15 cellular contexts compared by ENCODE assay signal in genomic region chr7:3892167-3892566, GRCh38.
"Had no signal": no experiment of that assay in that cellular context is flagged by ENCODE, and none has a peak within 500 bp of the region (broad histone marks: within the 10 kb centered on the region; RNA-seq: fewer than 3 reads in every experiment).

No MANE protein-coding gene starts in this region.

- H3K27ac ChIP-seq: dorsolateral prefrontal cortex, hepatocyte, prostate gland, right lobe of liver, testis had no signal

- H3K4me1 ChIP-seq: prostate gland, right lobe of liver, testis had no signal

- H3K4me1 Mint-ChIP-seq: memory B cell had no signal

- H3K9me3 ChIP-seq: prostate gland, right lobe of liver, testis had no signal

- H3K4me3 ChIP-seq: dorsolateral prefrontal cortex, hepatocyte, prostate gland, right lobe of liver, testis had no signal

- H3K27me3 ChIP-seq: dorsolateral prefrontal cortex, hepatocyte, right lobe of liver, testis had no signal

- H3K36me3 ChIP-seq: prostate gland, right lobe of liver had no signal

- H3K9me3 Mint-ChIP-seq: endodermal cell; memory B cell; nephron; stimulated activated naive CD8-positive, alpha-beta T cell treated with anti-CD3 and anti-CD28 coated beads, Interleukin-15, Interleukin-2, amounts not matched to agents 100 ng/mL and 50 ng/mL, for 24 hours had no signal

- H3K4me3 Mint-ChIP-seq: endodermal cell; memory B cell; nephron; stimulated activated naive CD8-positive, alpha-beta T cell treated with anti-CD3 and anti-CD28 coated beads, Interleukin-15, Interleukin-2, amounts not matched to agents 100 ng/mL and 50 ng/mL, for 24 hours had no signal

- ATAC-seq: left ventricle myocardium superior, right lobe of liver had no signal

- DNase-seq: activated CD4-positive, CD25-positive, alpha-beta regulatory T cell treated with anti-CD3 and anti-CD28 coated beads, Interleukin-2, amount 50 U/mL, for 72 hours; activated naive CD4-positive, alpha-beta T cell; activated T-cell treated with anti-CD3 and anti-CD28 coated beads for 4 hours; aorta; dorsolateral prefrontal cortex; endodermal cell; left ventricle myocardium superior; occipital lobe; right lobe of liver; testis had no signal

- H3K27ac Mint-ChIP-seq: endodermal cell; memory B cell; nephron; stimulated activated naive CD8-positive, alpha-beta T cell treated with anti-CD3 and anti-CD28 coated beads, Interleukin-15, Interleukin-2, amounts not matched to agents 100 ng/mL and 50 ng/mL, for 24 hours had no signal

- H3K36me3 Mint-ChIP-seq: memory B cell had no signal
